In the genomic region with DNA sequence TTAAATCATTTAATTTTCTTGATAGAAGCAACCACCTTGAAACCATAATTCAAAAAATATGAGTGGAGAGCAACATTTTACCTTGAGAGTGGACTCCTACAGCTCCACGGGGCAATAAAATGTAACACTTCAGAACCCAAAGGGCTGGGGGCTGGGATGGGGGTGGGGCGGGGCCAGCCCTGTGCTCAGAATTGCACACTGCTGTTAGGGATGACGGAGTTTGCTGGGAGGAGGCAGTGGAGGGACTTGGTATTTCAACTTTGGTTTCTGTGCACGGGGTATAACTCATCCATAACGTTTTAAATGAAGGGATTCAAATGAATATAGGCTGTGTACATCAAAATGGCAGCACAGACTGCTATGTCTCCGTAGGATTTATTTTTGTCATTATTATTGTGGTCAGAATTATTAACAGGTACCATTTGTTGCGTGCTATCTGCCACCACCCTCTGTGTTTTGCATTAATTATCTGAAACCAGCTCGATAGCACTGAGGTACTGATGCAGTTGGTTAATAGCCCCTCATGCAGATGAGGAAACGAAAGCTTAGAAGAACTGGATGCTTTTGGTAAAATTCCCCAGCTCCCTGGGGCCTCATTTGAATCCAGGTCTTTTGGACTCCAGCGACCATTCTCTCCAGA, we compare ENCODE assay signal across 28 cellular contexts.
"Had no signal": no experiment of that assay in that cellular context is flagged by ENCODE, and none has a peak within 500 bp of the region (broad histone marks: within the 10 kb centered on the region; RNA-seq: fewer than 3 reads in every experiment).

No MANE protein-coding gene starts in this region.

- ATAC-seq: foreskin keratinocyte; gastroesophageal sphincter; heart left ventricle; left colon; left ventricle myocardium superior; lower lobe of right lung; mucosa of descending colon; natural killer cell treated with Interleukin-12 subunit alpha and Interleukin-12 subunit beta and Interleukin-15 and Interleukin-18, amount 100 ng/mL, for 72 hours; sciatic nerve; stimulated activated naive CD8-positive, alpha-beta T cell treated with anti-CD3 and anti-CD28 coated beads, Interleukin-15, Interleukin-2, amounts not matched to agents 100 U/mL and 50 U/mL, for 24 hours had no signal

- H3K4me3 ChIP-seq: coronary artery, esophagus muscularis mucosa, gastroesophageal sphincter, heart left ventricle, hepatocyte, lower lobe of right lung, mucosa of descending colon, neural progenitor cell, smooth muscle cell, thoracic aorta, tibial nerve, upper lobe of left lung had no signal

- H3K9me3 Mint-ChIP-seq: mesothelial cell of epicardium; natural killer cell treated with Interleukin-12 subunit alpha and Interleukin-12 subunit beta and Interleukin-15 and Interleukin-18, amount 100 ng/mL, for 72 hours; neural progenitor cell had no signal

- H3K4me1 Mint-ChIP-seq: naive B cell had no signal

- DNase-seq: dermis blood vessel endothelial cell; effector memory CD4-positive, alpha-beta T cell; foreskin keratinocyte; heart left ventricle; left colon; left ventricle myocardium superior; lower lobe of right lung; mucosa of descending colon; naive B cell; stimulated activated CD4-positive, alpha-beta T cell treated with anti-CD3 and anti-CD28 coated beads, Interleukin-12 subunit alpha, Interleukin-12 subunit beta, amount 100 ng/mL, for 4 hours; stimulated activated CD4-positive, alpha-beta T cell treated with anti-CD3 and anti-CD28 coated beads, Interleukin-1b, Interleukin-23, amount 100 ng/mL, for 48 hours; stimulated activated CD4-positive, alpha-beta T cell treated with anti-CD3 and anti-CD28 coated beads, Interleukin-4, amount 100 ng/mL, for 1 hour; stimulated activated CD8-positive, alpha-beta memory T cell treated with anti-CD3 and anti-CD28 coated beads, Interleukin-4, amount 100 ng/mL, for 48 hours; stimulated activated naive CD8-positive, alpha-beta T cell treated with anti-CD3 and anti-CD28 coated beads, Interleukin-15, Interleukin-2, amounts not matched to agents 100 U/mL and 50 U/mL, for 24 hours; substantia nigra; upper lobe of left lung had no signal

- H3K27ac Mint-ChIP-seq: mesothelial cell of epicardium; naive B cell; natural killer cell treated with Interleukin-12 subunit alpha and Interleukin-12 subunit beta and Interleukin-15 and Interleukin-18, amount 100 ng/mL, for 72 hours; neural progenitor cell; progenitor cell of endocrine pancreas had no signal

- H3K36me3 Mint-ChIP-seq: mesothelial cell of epicardium; naive B cell; natural killer cell treated with Interleukin-12 subunit alpha and Interleukin-12 subunit beta and Interleukin-15 and Interleukin-18, amount 100 ng/mL, for 72 hours; neural progenitor cell had no signal

- H3K4me3 Mint-ChIP-seq: mesothelial cell of epicardium; naive B cell; natural killer cell treated with Interleukin-12 subunit alpha and Interleukin-12 subunit beta and Interleukin-15 and Interleukin-18, amount 100 ng/mL, for 72 hours; neural progenitor cell had no signal
